Comparison of ENCODE assay signal across 1 cellular context in genomic region chr7:100429637-100430449, GRCh38.
TF ChIP-seq lines count a peak whose summit lies in the region.

A gene with protein sequence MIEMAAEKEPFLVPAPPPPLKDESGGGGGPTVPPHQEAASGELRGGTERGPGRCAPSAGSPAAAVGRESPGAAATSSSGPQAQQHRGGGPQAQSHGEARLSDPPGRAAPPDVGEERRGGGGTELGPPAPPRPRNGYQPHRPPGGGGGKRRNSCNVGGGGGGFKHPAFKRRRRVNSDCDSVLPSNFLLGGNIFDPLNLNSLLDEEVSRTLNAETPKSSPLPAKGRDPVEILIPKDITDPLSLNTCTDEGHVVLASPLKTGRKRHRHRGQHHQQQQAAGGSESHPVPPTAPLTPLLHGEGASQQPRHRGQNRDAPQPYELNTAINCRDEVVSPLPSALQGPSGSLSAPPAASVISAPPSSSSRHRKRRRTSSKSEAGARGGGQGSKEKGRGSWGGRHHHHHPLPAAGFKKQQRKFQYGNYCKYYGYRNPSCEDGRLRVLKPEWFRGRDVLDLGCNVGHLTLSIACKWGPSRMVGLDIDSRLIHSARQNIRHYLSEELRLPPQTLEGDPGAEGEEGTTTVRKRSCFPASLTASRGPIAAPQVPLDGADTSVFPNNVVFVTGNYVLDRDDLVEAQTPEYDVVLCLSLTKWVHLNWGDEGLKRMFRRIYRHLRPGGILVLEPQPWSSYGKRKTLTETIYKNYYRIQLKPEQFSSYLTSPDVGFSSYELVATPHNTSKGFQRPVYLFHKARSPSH (plus strand): TSS chr7:100429831. CDS start chr7:100430019, 188 bp downstream.

TF ChIP-seq in HEK293, 187 proteins besides CTCF, POLR2A, EP300 and RAD21 (continued from another document and continues in another):
- TF ChIP-seq, protein P1, sequence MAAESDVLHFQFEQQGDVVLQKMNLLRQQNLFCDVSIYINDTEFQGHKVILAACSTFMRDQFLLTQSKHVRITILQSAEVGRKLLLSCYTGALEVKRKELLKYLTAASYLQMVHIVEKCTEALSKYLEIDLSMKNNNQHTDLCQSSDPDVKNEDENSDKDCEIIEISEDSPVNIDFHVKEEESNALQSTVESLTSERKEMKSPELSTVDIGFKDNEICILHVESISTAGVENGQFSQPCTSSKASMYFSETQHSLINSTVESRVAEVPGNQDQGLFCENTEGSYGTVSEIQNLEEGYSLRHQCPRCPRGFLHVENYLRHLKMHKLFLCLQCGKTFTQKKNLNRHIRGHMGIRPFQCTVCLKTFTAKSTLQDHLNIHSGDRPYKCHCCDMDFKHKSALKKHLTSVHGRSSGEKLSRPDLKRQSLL (tag by site-specific recombination; IDR thresholded peaks at IDR 0.05), result 0 out of 2 replicates have a peak, but pooled peaks have one; percentile 22
- peak; percentile 79; the same call in 1 of the 2 replicates for TF ChIP-seq ZNF335 (tag by site-specific recombination; conservative IDR thresholded peaks at IDR 0.05)
- peak; percentile 9; the same call in 1 of the 2 replicates for TF ChIP-seq WT1 (tag by site-specific recombination; IDR thresholded peaks at IDR 0.05)
- TF ChIP-seq KLF10 (tag by site-specific recombination; IDR thresholded peaks at IDR 0.05), result peak; percentile 82
- 0 out of 2 replicates have a peak, but pooled peaks have one; percentile 54 for TF ChIP-seq ZSCAN30 (tag by site-specific recombination; IDR thresholded peaks at IDR 0.05)
- TF ChIP-seq, protein P2, sequence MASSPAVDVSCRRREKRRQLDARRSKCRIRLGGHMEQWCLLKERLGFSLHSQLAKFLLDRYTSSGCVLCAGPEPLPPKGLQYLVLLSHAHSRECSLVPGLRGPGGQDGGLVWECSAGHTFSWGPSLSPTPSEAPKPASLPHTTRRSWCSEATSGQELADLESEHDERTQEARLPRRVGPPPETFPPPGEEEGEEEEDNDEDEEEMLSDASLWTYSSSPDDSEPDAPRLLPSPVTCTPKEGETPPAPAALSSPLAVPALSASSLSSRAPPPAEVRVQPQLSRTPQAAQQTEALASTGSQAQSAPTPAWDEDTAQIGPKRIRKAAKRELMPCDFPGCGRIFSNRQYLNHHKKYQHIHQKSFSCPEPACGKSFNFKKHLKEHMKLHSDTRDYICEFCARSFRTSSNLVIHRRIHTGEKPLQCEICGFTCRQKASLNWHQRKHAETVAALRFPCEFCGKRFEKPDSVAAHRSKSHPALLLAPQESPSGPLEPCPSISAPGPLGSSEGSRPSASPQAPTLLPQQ (tag by site-specific recombination; IDR thresholded peaks at IDR 0.05), result peak; percentile 46
- peak; percentile 62; the same call in 1 of the 2 replicates for TF ChIP-seq SP3 (tag by site-specific recombination; IDR thresholded peaks at IDR 0.05)
- peak; percentile 96 for TF ChIP-seq GLIS2 (tag by site-specific recombination; IDR thresholded peaks at IDR 0.05)
- peak; percentile 8; the same call in 1 of the 2 replicates for TF ChIP-seq ZNF843 (tag by site-specific recombination; IDR thresholded peaks at IDR 0.05)
- TF ChIP-seq ZBTB8A (tag by site-specific recombination; IDR thresholded peaks at IDR 0.05), result peak; percentile 99
- peak; percentile 89 for TF ChIP-seq ZNF223 (tag by site-specific recombination; IDR thresholded peaks at IDR 0.05)
- TF ChIP-seq, protein P3, sequence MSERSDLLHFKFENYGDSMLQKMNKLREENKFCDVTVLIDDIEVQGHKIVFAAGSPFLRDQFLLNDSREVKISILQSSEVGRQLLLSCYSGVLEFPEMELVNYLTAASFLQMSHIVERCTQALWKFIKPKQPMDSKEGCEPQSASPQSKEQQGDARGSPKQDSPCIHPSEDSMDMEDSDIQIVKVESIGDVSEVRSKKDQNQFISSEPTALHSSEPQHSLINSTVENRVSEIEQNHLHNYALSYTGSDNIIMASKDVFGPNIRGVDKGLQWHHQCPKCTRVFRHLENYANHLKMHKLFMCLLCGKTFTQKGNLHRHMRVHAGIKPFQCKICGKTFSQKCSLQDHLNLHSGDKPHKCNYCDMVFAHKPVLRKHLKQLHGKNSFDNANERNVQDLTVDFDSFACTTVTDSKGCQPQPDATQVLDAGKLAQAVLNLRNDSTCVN (tag by site-specific recombination; optimal IDR thresholded peaks at IDR 0.05), result peak; percentile 98
- 0 out of 2 replicates have a peak, but pooled peaks have one; percentile 46 for TF ChIP-seq MZF1 (tag by site-specific recombination; IDR thresholded peaks at IDR 0.05; ENCODE audit: borderline replicate concordance)
- no peak for TF ChIP-seq SETDB1 (IDR thresholded peaks at IDR 0.05; ENCODE audit: insufficient read length, low read length)
- no peak for TF ChIP-seq ZNF157 (tag by site-specific recombination; IDR thresholded peaks at IDR 0.05)
- peak; percentile 73; the same call in 1 of the 2 replicates for TF ChIP-seq ZNF660 (tag by site-specific recombination; IDR thresholded peaks at IDR 0.05)
- TF ChIP-seq ZNF341 (tag by site-specific recombination; IDR thresholded peaks at IDR 0.05; ENCODE audit: low read depth), result peak; percentile 51; the same call in 1 of the 2 replicates
- peak; percentile 33; the same call in 1 of the 2 replicates for TF ChIP-seq ZBTB20 (tag by site-specific recombination; IDR thresholded peaks at IDR 0.05)
- TF ChIP-seq, protein P4, sequence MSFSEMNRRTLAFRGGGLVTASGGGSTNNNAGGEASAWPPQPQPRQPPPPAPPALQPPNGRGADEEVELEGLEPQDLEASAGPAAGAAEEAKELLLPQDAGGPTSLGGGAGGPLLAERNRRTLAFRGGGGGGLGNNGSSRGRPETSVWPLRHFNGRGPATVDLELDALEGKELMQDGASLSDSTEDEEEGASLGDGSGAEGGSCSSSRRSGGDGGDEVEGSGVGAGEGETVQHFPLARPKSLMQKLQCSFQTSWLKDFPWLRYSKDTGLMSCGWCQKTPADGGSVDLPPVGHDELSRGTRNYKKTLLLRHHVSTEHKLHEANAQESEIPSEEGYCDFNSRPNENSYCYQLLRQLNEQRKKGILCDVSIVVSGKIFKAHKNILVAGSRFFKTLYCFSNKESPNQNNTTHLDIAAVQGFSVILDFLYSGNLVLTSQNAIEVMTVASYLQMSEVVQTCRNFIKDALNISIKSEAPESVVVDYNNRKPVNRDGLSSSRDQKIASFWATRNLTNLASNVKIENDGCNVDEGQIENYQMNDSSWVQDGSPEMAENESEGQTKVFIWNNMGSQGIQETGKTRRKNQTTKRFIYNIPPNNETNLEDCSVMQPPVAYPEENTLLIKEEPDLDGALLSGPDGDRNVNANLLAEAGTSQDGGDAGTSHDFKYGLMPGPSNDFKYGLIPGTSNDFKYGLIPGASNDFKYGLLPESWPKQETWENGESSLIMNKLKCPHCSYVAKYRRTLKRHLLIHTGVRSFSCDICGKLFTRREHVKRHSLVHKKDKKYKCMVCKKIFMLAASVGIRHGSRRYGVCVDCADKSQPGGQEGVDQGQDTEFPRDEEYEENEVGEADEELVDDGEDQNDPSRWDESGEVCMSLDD (tag by site-specific recombination; IDR thresholded peaks at IDR 0.05), result peak; percentile 81
- no peak for TF ChIP-seq GLI2 (tag by site-specific recombination; IDR thresholded peaks at IDR 0.05; ENCODE audit: borderline replicate concordance, low read depth)
- TF ChIP-seq HIC1 (tag by site-specific recombination; IDR thresholded peaks at IDR 0.05), result no peak
- peak; percentile 58; the same call in 1 of the 2 replicates for TF ChIP-seq ZNF561 (tag by site-specific recombination; IDR thresholded peaks at IDR 0.05; ENCODE audit: borderline replicate concordance)
- TF ChIP-seq, protein P5, sequence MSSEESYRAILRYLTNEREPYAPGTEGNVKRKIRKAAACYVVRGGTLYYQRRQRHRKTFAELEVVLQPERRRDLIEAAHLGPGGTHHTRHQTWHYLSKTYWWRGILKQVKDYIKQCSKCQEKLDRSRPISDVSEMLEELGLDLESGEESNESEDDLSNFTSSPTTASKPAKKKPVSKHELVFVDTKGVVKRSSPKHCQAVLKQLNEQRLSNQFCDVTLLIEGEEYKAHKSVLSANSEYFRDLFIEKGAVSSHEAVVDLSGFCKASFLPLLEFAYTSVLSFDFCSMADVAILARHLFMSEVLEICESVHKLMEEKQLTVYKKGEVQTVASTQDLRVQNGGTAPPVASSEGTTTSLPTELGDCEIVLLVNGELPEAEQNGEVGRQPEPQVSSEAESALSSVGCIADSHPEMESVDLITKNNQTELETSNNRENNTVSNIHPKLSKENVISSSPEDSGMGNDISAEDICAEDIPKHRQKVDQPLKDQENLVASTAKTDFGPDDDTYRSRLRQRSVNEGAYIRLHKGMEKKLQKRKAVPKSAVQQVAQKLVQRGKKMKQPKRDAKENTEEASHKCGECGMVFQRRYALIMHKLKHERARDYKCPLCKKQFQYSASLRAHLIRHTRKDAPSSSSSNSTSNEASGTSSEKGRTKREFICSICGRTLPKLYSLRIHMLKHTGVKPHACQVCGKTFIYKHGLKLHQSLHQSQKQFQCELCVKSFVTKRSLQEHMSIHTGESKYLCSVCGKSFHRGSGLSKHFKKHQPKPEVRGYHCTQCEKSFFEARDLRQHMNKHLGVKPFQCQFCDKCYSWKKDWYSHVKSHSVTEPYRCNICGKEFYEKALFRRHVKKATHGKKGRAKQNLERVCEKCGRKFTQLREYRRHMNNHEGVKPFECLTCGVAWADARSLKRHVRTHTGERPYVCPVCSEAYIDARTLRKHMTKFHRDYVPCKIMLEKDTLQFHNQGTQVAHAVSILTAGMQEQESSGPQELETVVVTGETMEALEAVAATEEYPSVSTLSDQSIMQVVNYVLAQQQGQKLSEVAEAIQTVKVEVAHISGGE (tag by site-specific recombination; conservative IDR thresholded peaks at IDR 0.05; ENCODE audit: low read depth), result peak; percentile 27; the same call in 1 of the 2 replicates
- TF ChIP-seq ZNF423 (tag by site-specific recombination; IDR thresholded peaks at IDR 0.05), result peak; percentile 91
- TF ChIP-seq ZNF677 (tag by site-specific recombination; IDR thresholded peaks at IDR 0.05), result peak; percentile 58; the same call in 1 of the 2 replicates
- TF ChIP-seq KLF9 (tag by site-specific recombination; IDR thresholded peaks at IDR 0.05; ENCODE audit: low read depth), result peak; percentile 75
- peak; percentile 43; the same call in 1 of the 2 replicates for TF ChIP-seq KLF16 (tag by site-specific recombination; IDR thresholded peaks at IDR 0.05)
- TF ChIP-seq ZNF621 (tag by site-specific recombination; IDR thresholded peaks at IDR 0.05), result no peak
- TF ChIP-seq ZFHX2 (tag by site-specific recombination; conservative IDR thresholded peaks at IDR 0.05), result peak; percentile 77
- TF ChIP-seq, protein P6, sequence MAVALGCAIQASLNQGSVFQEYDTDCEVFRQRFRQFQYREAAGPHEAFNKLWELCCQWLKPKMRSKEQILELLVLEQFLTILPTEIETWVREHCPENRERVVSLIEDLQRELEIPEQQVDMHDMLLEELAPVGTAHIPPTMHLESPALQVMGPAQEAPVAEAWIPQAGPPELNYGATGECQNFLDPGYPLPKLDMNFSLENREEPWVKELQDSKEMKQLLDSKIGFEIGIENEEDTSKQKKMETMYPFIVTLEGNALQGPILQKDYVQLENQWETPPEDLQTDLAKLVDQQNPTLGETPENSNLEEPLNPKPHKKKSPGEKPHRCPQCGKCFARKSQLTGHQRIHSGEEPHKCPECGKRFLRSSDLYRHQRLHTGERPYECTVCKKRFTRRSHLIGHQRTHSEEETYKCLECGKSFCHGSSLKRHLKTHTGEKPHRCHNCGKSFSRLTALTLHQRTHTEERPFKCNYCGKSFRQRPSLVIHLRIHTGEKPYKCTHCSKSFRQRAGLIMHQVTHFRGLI (tag by site-specific recombination; IDR thresholded peaks at IDR 0.05), result peak; percentile 56; the same call in 1 of the 2 replicates
- TF ChIP-seq ZNF324 (tag by site-specific recombination; IDR thresholded peaks at IDR 0.05), result 0 out of 2 replicates have a peak, but pooled peaks have one; percentile 12
- no peak; the same call in 1 of the 2 replicates for TF ChIP-seq ZFP69B (tag by site-specific recombination; IDR thresholded peaks at IDR 0.05)
- no peak for TF ChIP-seq ZBTB49 (tag by site-specific recombination; IDR thresholded peaks at IDR 0.05; ENCODE audit: low read depth)
- 0 out of 2 replicates have a peak, but pooled peaks have one; percentile 1 for TF ChIP-seq ZFP37 (tag by site-specific recombination; IDR thresholded peaks at IDR 0.05)
- TF ChIP-seq PBX3 (CRISPR knock-in tag; IDR thresholded peaks at IDR 0.05), result 0 out of 2 replicates have a peak, but pooled peaks have one; percentile 2
